ENCODE assay signal across 16 cellular contexts in the genomic region with DNA sequence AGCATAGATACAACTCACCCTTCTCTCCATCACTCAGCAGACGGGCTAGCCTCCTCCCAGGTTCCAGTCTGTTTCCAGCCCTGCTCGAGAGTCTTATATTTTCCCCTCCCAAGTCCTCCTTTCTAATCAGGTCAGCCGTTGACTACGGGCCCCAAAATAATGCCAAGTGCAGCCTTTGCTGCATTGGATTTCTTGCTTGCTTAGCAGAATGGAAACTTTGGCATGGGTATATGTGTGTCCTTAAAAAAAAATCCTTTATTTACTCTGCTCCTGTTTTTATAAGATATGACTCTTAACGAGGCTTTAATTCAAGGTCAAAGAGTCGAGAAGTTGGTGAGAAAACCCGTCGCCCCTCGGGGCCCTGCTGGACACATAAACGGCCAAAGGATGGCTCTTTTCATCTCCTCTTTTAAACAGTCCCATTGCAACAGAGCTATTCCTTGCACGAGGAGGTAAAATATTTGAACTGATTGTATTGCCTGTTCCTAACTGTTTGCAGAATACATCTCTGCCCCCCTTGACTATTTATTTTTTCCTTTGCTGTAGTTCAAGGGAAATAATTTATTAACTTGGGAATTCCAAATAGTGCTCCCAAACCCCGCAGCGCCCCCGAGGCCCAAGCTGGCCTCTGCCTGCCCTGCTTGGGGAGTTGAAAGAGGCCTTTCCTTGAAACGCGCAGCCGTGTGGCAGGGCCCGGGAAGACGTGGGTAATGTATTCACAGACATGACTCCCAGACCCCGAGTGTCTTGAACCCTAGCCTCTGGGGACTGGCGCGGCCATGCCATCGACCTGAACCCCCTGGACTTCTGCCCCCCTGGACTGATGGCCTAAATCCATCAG. TPM values are rescaled to one million over a fixed set of nuclear protein-coding genes. Genes with fewer than 3 reads are reported as not detected.
"Had no signal": no experiment of that assay in that cellular context is flagged by ENCODE, and none has a peak within 500 bp of the region (broad histone marks: within the 10 kb centered on the region; RNA-seq: fewer than 3 reads in every experiment).

No MANE protein-coding gene starts in this region.

- DNase-seq: activated CD4-positive, alpha-beta T cell treated with anti-CD3 and anti-CD28 coated beads, Interleukin-2, amount 50 U/mL, for 4 hours; activated naive CD8-positive, alpha-beta T cell treated with anti-CD3 and anti-CD28 coated beads for 36 hours; amniotic stem cell; dermis blood vessel endothelial cell; effector memory CD4-positive, alpha-beta T cell; left cardiac atrium; stimulated activated CD4-positive, alpha-beta T cell treated with anti-CD3 and anti-CD28 coated beads, Interleukin-4, amount 100 ng/mL, for 4 hours had no signal

- ATAC-seq: left cardiac atrium; natural killer cell treated with Interleukin-12 subunit alpha and Interleukin-12 subunit beta and Interleukin-15 and Interleukin-18, amount 100 ng/mL, for 72 hours; sciatic nerve; stimulated activated memory B cell treated with anti-CD40 and anti-IgM and Interleukin-4, amounts not matched to agents 10 μg/mL and 1 μg/mL and 100 μg/mL, for 72 hours had no signal

- H3K4me2 ChIP-seq: smooth muscle cell had no signal

- H3K36me3 ChIP-seq: esophagus muscularis mucosa had no signal

- H3K4me1 ChIP-seq: esophagus muscularis mucosa had no signal

- FAIRE-seq: endothelial cell of umbilical vein, islet of Langerhans had no signal

- H3K27ac ChIP-seq: esophagus muscularis mucosa had no signal

- H3K4me3 ChIP-seq: esophagus muscularis mucosa, lung, smooth muscle cell had no signal

RNA-seq across cellular contexts. Expression of gene CUX2, which starts 42.9 kb away (rescaled TPM):
- total RNA-seq: dermis blood vessel endothelial cell; endothelial cell of umbilical vein; natural killer cell treated with Interleukin-12 subunit alpha and Interleukin-12 subunit beta and Interleukin-15 and Interleukin-18, amount 100 ng/mL, for 72 hours; pulmonary artery endothelial cell; smooth muscle cell had no signal
- polyA plus RNA-seq: endothelial cell of umbilical vein, smooth muscle cell had no signal
